Comparison of ENCODE assay signal across 17 cellular contexts in the genomic region with DNA sequence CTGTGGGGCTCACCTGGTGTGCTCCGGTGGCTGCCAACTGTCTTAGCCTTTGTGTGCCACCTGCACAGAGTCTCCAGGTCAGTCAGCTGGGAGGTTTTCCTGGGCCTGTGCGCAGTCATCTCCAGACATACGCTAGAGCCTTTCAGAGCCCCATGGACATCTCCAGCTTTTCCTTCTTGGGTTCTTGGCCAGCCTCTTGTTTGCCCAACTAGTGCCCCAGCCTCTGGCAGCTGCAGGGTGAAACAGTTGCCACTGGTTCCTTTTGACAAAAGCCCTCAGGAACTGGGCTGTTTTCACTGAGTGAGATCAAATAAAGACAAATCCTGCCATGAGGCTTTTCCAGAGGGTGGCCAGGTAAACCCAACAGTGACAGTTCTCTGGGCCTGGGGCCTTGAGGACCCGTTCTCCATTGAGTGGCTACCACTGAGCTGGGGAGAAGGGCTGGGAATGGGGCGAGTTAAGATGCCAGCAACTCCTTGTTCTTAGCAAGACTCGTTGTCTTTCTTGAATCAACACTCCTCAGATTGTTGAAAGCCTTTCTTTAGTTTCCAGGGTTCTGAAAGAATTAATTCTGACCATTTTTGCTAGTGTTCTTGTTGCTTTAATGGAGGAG. TPM values are rescaled to one million over a fixed set of nuclear protein-coding genes. Genes with fewer than 3 reads are reported as not detected.
A peak's percentile ranks its signal among the peaks of the same experiment; 100 is the strongest.
DNase-seq lines count a peak whose midpoint lies in the region; ATAC-seq and TF ChIP-seq lines count a peak whose summit lies in the region.
"Had no signal": no experiment of that assay in that cellular context is flagged by ENCODE, and none has a peak within 500 bp of the region (broad histone marks: within the 10 kb centered on the region; RNA-seq: fewer than 3 reads in every experiment).

No MANE protein-coding gene starts in this region.

- no peaks in the 10 kb centered on the region for H3K9me3 ChIP-seq in lower lobe of right lung

- peaks cover 64% of the 10 kb centered on the region for H3K36me3 Mint-ChIP-seq in activated CD4-positive, alpha-beta T cell treated with anti-CD3 and anti-CD28 coated beads, Interleukin-2, amount 10 ng/mL, durations not matched to agents 7 days and 5 days (ENCODE audit: low read depth)
- peaks cover 85% of the 10 kb centered on the region for H3K36me3 Mint-ChIP-seq in WTC11

- H3K27me3 Mint-ChIP-seq in activated CD4-positive, alpha-beta T cell treated with anti-CD3 and anti-CD28 coated beads, Interleukin-2, amount 10 ng/mL, durations not matched to agents 7 days and 5 days, result no peaks in the 10 kb centered on the region
- no peaks in the 10 kb centered on the region for H3K27me3 Mint-ChIP-seq in WTC11 (ENCODE audit: low read depth)
- H3K27me3 Mint-ChIP-seq: activated B cell treated with CpG ODN at 0.5 μM for 24 hours had no signal

- H3K27ac ChIP-seq in lower lobe of right lung, result no peak overlapping the region
- H3K27ac ChIP-seq: A549, right atrium auricular region had no signal

- H3K4me1 Mint-ChIP-seq in activated CD4-positive, alpha-beta T cell treated with anti-CD3 and anti-CD28 coated beads, Interleukin-2, amount 10 ng/mL, durations not matched to agents 7 days and 5 days, result peaks cover 55% of the 10 kb centered on the region
- peaks cover 20% of the 10 kb centered on the region for H3K4me1 Mint-ChIP-seq in WTC11

- H3K4me3 ChIP-seq in lower lobe of right lung, result no peak overlapping the region
- H3K4me3 ChIP-seq: A549, right atrium auricular region had no signal

- no peak for TF ChIP-seq CTCF in WTC11 (IDR thresholded peaks at IDR 0.05)
- no peak for TF ChIP-seq CTCF in lower lobe of right lung (IDR thresholded peaks at IDR 0.05)

- H3K4me3 Mint-ChIP-seq in activated CD4-positive, alpha-beta T cell treated with anti-CD3 and anti-CD28 coated beads, Interleukin-2, amount 10 ng/mL, durations not matched to agents 7 days and 5 days, result peak overlapping the region; percentile 58
- no peak overlapping the region for H3K4me3 Mint-ChIP-seq in WTC11
- H3K4me3 Mint-ChIP-seq: activated B cell treated with CpG ODN at 0.5 μM for 24 hours had no signal

- H3K9me3 Mint-ChIP-seq in activated CD4-positive, alpha-beta T cell treated with anti-CD3 and anti-CD28 coated beads, Interleukin-2, amount 10 ng/mL, durations not matched to agents 7 days and 5 days, result no peaks in the 10 kb centered on the region
- no peaks in the 10 kb centered on the region for H3K9me3 Mint-ChIP-seq in WTC11

- H3K36me3 ChIP-seq in lower lobe of right lung, result peaks cover 94% of the 10 kb centered on the region

- ATAC-seq in WTC11 (no peak), lower lobe of right lung (no peak), HG02623 (IDR thresholded peaks at IDR 0.05; ENCODE audit: unreplicated experiment) (no peak)
- ATAC-seq: A549, HCT116 had no signal

- intact Hi-C loops in lower lobe of right lung (cut with DNase I), result no loop called here

- POLR2A ChIA-PET in activated CD4-positive, alpha-beta T cell treated with anti-CD3 and anti-CD28 coated beads, Interleukin-2, amount 10 ng/mL, durations not matched to agents 7 days and 5 days (lab: Charles Lee), result no interaction called here
- POLR2A ChIA-PET in WTC11 (lab: Charles Lee), result no interaction called here

- no peak for DNase-seq in activated CD4-positive, alpha-beta T cell treated with anti-CD3 and anti-CD28 coated beads, Interleukin-2, amount 10 ng/mL, durations not matched to agents 7 days and 5 days
- no peak for DNase-seq in activated CD4-positive, alpha-beta T cell treated with anti-CD3 and anti-CD28 coated beads, Interleukin-2, amount 50 U/mL, for 1 hour
- DNase-seq in WTC11 (ENCODE audit: low spot score) (no peak), lower lobe of right lung (peak; percentile 11), NCI-H774 (lab: John Stamatoyannopoulos, UW) (no peak)
- DNase-seq: activated B cell treated with CpG ODN at 0.5 μM for 24 hours; anterior cingulate cortex; hypothalamus; midbrain; NCI-H146; NCI-H2227 treated with DMSO at 0.1 percent for 48 hours; nucleus accumbens; stimulated activated CD4-positive, alpha-beta T cell treated with anti-CD3 and anti-CD28 coated beads, Interleukin-1b, Interleukin-23, amount 100 ng/mL, for 48 hours had no signal

- H3K27me3 ChIP-seq in lower lobe of right lung (ENCODE audit: low read depth), result no peaks in the 10 kb centered on the region
- H3K27me3 ChIP-seq: right atrium auricular region had no signal

- no peaks in the 10 kb centered on the region for H3K4me1 ChIP-seq in lower lobe of right lung
- H3K4me1 ChIP-seq: A549, right atrium auricular region had no signal

- CTCF ChIA-PET in activated CD4-positive, alpha-beta T cell treated with anti-CD3 and anti-CD28 coated beads, Interleukin-2, amount 10 ng/mL, durations not matched to agents 7 days and 5 days (lab: Charles Lee), result interaction anchor here (0.9 kb wide), 1 partner anchor 40 kb away, joined by 3 read pairs; no protein-coding TSS in a partner anchor
- CTCF ChIA-PET in WTC11 (lab: Charles Lee), result no interaction called here

- peak overlapping the region; percentile 90 for H3K27ac Mint-ChIP-seq in activated CD4-positive, alpha-beta T cell treated with anti-CD3 and anti-CD28 coated beads, Interleukin-2, amount 10 ng/mL, durations not matched to agents 7 days and 5 days
- H3K27ac Mint-ChIP-seq in WTC11, result peak overlapping the region; percentile 87; the same call in 1 of the 2 replicates
- H3K27ac Mint-ChIP-seq: activated B cell treated with CpG ODN at 0.5 μM for 24 hours had no signal

TF ChIP-seq in WTC11, 78 proteins besides CTCF, POLR2A, EP300 and RAD21 (continues in another document):
- TF ChIP-seq, protein P1, sequence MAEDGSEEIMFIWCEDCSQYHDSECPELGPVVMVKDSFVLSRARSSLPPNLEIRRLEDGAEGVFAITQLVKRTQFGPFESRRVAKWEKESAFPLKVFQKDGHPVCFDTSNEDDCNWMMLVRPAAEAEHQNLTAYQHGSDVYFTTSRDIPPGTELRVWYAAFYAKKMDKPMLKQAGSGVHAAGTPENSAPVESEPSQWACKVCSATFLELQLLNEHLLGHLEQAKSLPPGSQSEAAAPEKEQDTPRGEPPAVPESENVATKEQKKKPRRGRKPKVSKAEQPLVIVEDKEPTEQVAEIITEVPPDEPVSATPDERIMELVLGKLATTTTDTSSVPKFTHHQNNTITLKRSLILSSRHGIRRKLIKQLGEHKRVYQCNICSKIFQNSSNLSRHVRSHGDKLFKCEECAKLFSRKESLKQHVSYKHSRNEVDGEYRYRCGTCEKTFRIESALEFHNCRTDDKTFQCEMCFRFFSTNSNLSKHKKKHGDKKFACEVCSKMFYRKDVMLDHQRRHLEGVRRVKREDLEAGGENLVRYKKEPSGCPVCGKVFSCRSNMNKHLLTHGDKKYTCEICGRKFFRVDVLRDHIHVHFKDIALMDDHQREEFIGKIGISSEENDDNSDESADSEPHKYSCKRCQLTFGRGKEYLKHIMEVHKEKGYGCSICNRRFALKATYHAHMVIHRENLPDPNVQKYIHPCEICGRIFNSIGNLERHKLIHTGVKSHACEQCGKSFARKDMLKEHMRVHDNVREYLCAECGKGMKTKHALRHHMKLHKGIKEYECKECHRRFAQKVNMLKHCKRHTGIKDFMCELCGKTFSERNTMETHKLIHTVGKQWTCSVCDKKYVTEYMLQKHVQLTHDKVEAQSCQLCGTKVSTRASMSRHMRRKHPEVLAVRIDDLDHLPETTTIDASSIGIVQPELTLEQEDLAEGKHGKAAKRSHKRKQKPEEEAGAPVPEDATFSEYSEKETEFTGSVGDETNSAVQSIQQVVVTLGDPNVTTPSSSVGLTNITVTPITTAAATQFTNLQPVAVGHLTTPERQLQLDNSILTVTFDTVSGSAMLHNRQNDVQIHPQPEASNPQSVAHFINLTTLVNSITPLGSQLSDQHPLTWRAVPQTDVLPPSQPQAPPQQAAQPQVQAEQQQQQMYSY (CRISPR knock-in tag; IDR thresholded peaks at IDR 0.05), result no peak
- no peak for TF ChIP-seq IRF2 (CRISPR knock-in tag; IDR thresholded peaks at IDR 0.05; ENCODE audit: borderline replicate concordance, low read depth)
- TF ChIP-seq, protein P2, sequence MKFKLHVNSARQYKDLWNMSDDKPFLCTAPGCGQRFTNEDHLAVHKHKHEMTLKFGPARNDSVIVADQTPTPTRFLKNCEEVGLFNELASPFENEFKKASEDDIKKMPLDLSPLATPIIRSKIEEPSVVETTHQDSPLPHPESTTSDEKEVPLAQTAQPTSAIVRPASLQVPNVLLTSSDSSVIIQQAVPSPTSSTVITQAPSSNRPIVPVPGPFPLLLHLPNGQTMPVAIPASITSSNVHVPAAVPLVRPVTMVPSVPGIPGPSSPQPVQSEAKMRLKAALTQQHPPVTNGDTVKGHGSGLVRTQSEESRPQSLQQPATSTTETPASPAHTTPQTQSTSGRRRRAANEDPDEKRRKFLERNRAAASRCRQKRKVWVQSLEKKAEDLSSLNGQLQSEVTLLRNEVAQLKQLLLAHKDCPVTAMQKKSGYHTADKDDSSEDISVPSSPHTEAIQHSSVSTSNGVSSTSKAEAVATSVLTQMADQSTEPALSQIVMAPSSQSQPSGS (CRISPR knock-in tag; IDR thresholded peaks at IDR 0.05; ENCODE audit: borderline replicate concordance, low read depth), result no peak
- no peak for TF ChIP-seq TEAD4 (CRISPR knock-in tag; IDR thresholded peaks at IDR 0.05)
- no peak for TF ChIP-seq RORB (CRISPR knock-in tag; IDR thresholded peaks at IDR 0.05)
- no peak for TF ChIP-seq CBFB (CRISPR knock-in tag; IDR thresholded peaks at IDR 0.05; ENCODE audit: low read depth)
- TF ChIP-seq TCF7 (CRISPR knock-in tag; IDR thresholded peaks at IDR 0.05; ENCODE audit: low read depth), result no peak
- no peak for TF ChIP-seq MYBL2 (CRISPR knock-in tag; IDR thresholded peaks at IDR 0.05)
- no peak for TF ChIP-seq NR1H2 (CRISPR knock-in tag; IDR thresholded peaks at IDR 0.05)
- TF ChIP-seq ZNF263 (CRISPR knock-in tag; IDR thresholded peaks at IDR 0.05; ENCODE audit: low read depth), result no peak

RNA-seq across cellular contexts. Expression of a gene that starts 16.7 kb away (rescaled TPM):
- total RNA-seq in activated CD4-positive, alpha-beta T cell treated with anti-CD3 and anti-CD28 coated beads, Interleukin-2, amount 10 ng/mL, durations not matched to agents 7 days and 5 days, result 100 to 1,000 TPM; 229 to 234 TPM
- total RNA-seq in WTC11 (2021) (379 to 443 TPM (median 400 TPM) in 3 replicates), lower lobe of right lung (58.3 TPM)

RNA-seq across cellular contexts. Expression of a gene that starts 17.8 kb away (rescaled TPM):
- 10 to 100 TPM; 85.5 to 91.4 TPM for total RNA-seq in activated CD4-positive, alpha-beta T cell treated with anti-CD3 and anti-CD28 coated beads, Interleukin-2, amount 10 ng/mL, durations not matched to agents 7 days and 5 days
- total RNA-seq in WTC11 (2021), result 52.0 to 68.6 TPM (median 53.7 TPM) in 3 replicates
- total RNA-seq in lower lobe of right lung, result 70.4 TPM

RNA-seq across cellular contexts. Expression of a gene that starts 19.2 kb away (rescaled TPM):
- 10 to 100 TPM; 51.2 to 54.5 TPM for total RNA-seq in activated CD4-positive, alpha-beta T cell treated with anti-CD3 and anti-CD28 coated beads, Interleukin-2, amount 10 ng/mL, durations not matched to agents 7 days and 5 days
- total RNA-seq in WTC11 (2021) (39.5 to 55.0 TPM (median 41.2 TPM) in 3 replicates), lower lobe of right lung (29.5 TPM)

RNA-seq across cellular contexts. Expression of a gene that starts 32.4 kb away (rescaled TPM):
- total RNA-seq in activated CD4-positive, alpha-beta T cell treated with anti-CD3 and anti-CD28 coated beads, Interleukin-2, amount 10 ng/mL, durations not matched to agents 7 days and 5 days, result 10 to 100 TPM; 57.9 to 58.9 TPM
- total RNA-seq in WTC11 (2021), result 72.3 to 79.7 TPM (median 77.6 TPM) in 3 replicates
- total RNA-seq in lower lobe of right lung, result 77.2 TPM

RNA-seq across cellular contexts. Expression of a gene that starts 51.6 kb away (rescaled TPM):
- total RNA-seq in activated CD4-positive, alpha-beta T cell treated with anti-CD3 and anti-CD28 coated beads, Interleukin-2, amount 10 ng/mL, durations not matched to agents 7 days and 5 days, result under 1 TPM; 0.12 to 0.23 TPM
- total RNA-seq in WTC11 (2021), result not detected in 3 replicates
- 0.77 TPM for total RNA-seq in lower lobe of right lung
- total RNA-seq: activated B cell treated with CpG ODN at 0.5 μM for 24 hours had no signal
